ENCODE assay signal across 20 cellular contexts in genomic region chr11:92295175-92296137, GRCh38.
A peak's percentile ranks its signal among the peaks of the same experiment; 100 is the strongest.
DNase-seq lines count a peak whose midpoint lies in the region; ATAC-seq and TF ChIP-seq lines count a peak whose summit lies in the region.
"Had no signal": no experiment of that assay in that cellular context is flagged by ENCODE, and none has a peak within 500 bp of the region (broad histone marks: within the 10 kb centered on the region; RNA-seq: fewer than 3 reads in every experiment).

No MANE protein-coding gene starts in this region.

- H3K79me2 ChIP-seq in mammary epithelial cell (ENCODE audit: insufficient read depth, low read length): no peaks in the 10 kb centered on the region

- peak overlapping the region; percentile 48 for H3K27ac Mint-ChIP-seq in MCF 10A (ENCODE audit: low read depth, unreplicated experiment)
- H3K27ac Mint-ChIP-seq: activated naive CD8-positive, alpha-beta T cell treated with anti-CD3 and anti-CD28 coated beads, Interleukin-2, amount 10 ng/mL, durations not matched to agents 7 days and 5 days had no signal

- no peak overlapping the region for H2AFZ ChIP-seq in mammary epithelial cell (ENCODE audit: low read depth, low read length)

- POLR2A ChIA-PET in MCF 10A (lab: Yijun Ruan, JAX): no interaction called here

- H3K4me1 ChIP-seq in mammary epithelial cell (ENCODE audit: insufficient read depth, low read length) (peaks cover 11% of the 10 kb centered on the region), right cardiac atrium (ENCODE audit: control insufficient read depth, insufficient read depth, low read length) (no peaks in the 10 kb centered on the region)
- H3K4me1 ChIP-seq: spleen had no signal

- intact Hi-C loops in MCF 10A (cut with micrococcal nuclease): no loop called here
- intact Hi-C loops in mammary epithelial cell (cut with micrococcal nuclease): no loop called here
- intact Hi-C loops in right cardiac atrium (cut with DNase I): no loop called here

- H4K20me1 ChIP-seq in mammary epithelial cell (ENCODE audit: insufficient read depth, low read length): no peaks in the 10 kb centered on the region

- WGBS in mammary epithelial cell (ENCODE audit: low coverage, missing lambda C conversion rate): 89% methylated on average over 8 of the region's 8 CpGs
- WGBS in right cardiac atrium: 74% methylated on average over 8 of the region's 8 CpGs

- no peaks in the 10 kb centered on the region for H3K9me3 Mint-ChIP-seq in MCF 10A (ENCODE audit: unreplicated experiment)
- H3K9me3 Mint-ChIP-seq: activated naive CD8-positive, alpha-beta T cell treated with anti-CD3 and anti-CD28 coated beads, Interleukin-2, amount 10 ng/mL, durations not matched to agents 7 days and 5 days had no signal

- no peak overlapping the region for H3K9ac ChIP-seq in mammary epithelial cell (ENCODE audit: insufficient read depth, low read length)

- H3K4me2 ChIP-seq in mammary epithelial cell (ENCODE audit: insufficient read depth, low read depth, low read length): no peak overlapping the region

- no TSS peak for BruUV-seq in MCF 10A (replicated peaks; lab: Mats Ljungman, UMichigan)
- BruUV-seq in mammary epithelial cell (replicated peaks; lab: Mats Ljungman, UMichigan): no TSS peak

- H3K36me3 ChIP-seq in mammary epithelial cell (ENCODE audit: insufficient read depth, low read length): no peaks in the 10 kb centered on the region
- H3K36me3 ChIP-seq: ovary, spleen had no signal

- no peak overlapping the region for H3K4me3 ChIP-seq in mammary epithelial cell (replicated peaks in 1 of 3; ENCODE audit: insufficient read depth in 1 of 3, low read depth in 2 of 3, low read length in 3 of 3)
- H3K4me3 ChIP-seq in cardiac fibroblast (replicated peaks in 1 of 2; ENCODE audit: low read depth in 2 of 2, low read length in 2 of 2): no peak overlapping the region
- no peak overlapping the region for H3K4me3 ChIP-seq in right cardiac atrium (ENCODE audit: low read length)
- H3K4me3 ChIP-seq: ovary, spleen had no signal

- H3K27me3 ChIP-seq in mammary epithelial cell (ENCODE audit: insufficient read depth, low read length) (no peaks in the 10 kb centered on the region), right cardiac atrium (ENCODE audit: control insufficient read depth, insufficient read depth) (no peaks in the 10 kb centered on the region)
- H3K27me3 ChIP-seq: ovary, spleen had no signal

- H3K4me1 Mint-ChIP-seq in MCF 10A (ENCODE audit: insufficient read depth, unreplicated experiment): peaks cover 12% of the 10 kb centered on the region
- H3K4me1 Mint-ChIP-seq: activated naive CD8-positive, alpha-beta T cell treated with anti-CD3 and anti-CD28 coated beads, Interleukin-2, amount 10 ng/mL, durations not matched to agents 7 days and 5 days had no signal

- H3K4me3 Mint-ChIP-seq in MCF 10A (ENCODE audit: unreplicated experiment): no peak overlapping the region
- H3K4me3 Mint-ChIP-seq: activated naive CD8-positive, alpha-beta T cell treated with anti-CD3 and anti-CD28 coated beads, Interleukin-2, amount 10 ng/mL, durations not matched to agents 7 days and 5 days had no signal

- CTCF ChIA-PET in MCF 10A (lab: Yijun Ruan, JAX) (interaction anchor here (1.0 kb wide), 1 partner anchor 11 kb away, joined by 4 read pairs; no protein-coding TSS in a partner anchor), mammary epithelial cell (lab: Charles Lee; ENCODE audit: low non-redundant PET) (no interaction called here)

- no peaks in the 10 kb centered on the region for H3K27me3 Mint-ChIP-seq in MCF 10A (ENCODE audit: insufficient read depth, unreplicated experiment)
- H3K27me3 Mint-ChIP-seq: activated naive CD8-positive, alpha-beta T cell treated with anti-CD3 and anti-CD28 coated beads, Interleukin-2, amount 10 ng/mL, durations not matched to agents 7 days and 5 days had no signal

- ATAC-seq in right cardiac atrium: no peak
- ATAC-seq: left lobe of liver had no signal

- in situ Hi-C loops in mammary epithelial cell (cut with MboI; ENCODE audit: low sequenced_read_pairs in 2 of 2): no loop called here

- H3K36me3 Mint-ChIP-seq in MCF 10A (ENCODE audit: insufficient read depth, unreplicated experiment): no peaks in the 10 kb centered on the region
- H3K36me3 Mint-ChIP-seq: activated naive CD8-positive, alpha-beta T cell treated with anti-CD3 and anti-CD28 coated beads, Interleukin-2, amount 10 ng/mL, durations not matched to agents 7 days and 5 days had no signal

- H3K9me3 ChIP-seq in mammary epithelial cell (replicated peaks; ENCODE audit: insufficient read depth, low read length) (no peaks in the 10 kb centered on the region), right cardiac atrium (ENCODE audit: control insufficient read depth, low read length) (no peaks in the 10 kb centered on the region)
- H3K9me3 ChIP-seq: ovary had no signal

- peak; percentile 67 for DNase-seq in MCF 10A (ENCODE audit: unreplicated experiment)
- no peak for DNase-seq in mammary epithelial cell
- peak; percentile 42 to 59 for DNase-seq in cardiac fibroblast (ENCODE audit: low read depth in 2 of 2)
- peak; percentile 66 for DNase-seq in mucosa of gallbladder (ENCODE audit: low spot score)
- no peak for DNase-seq in right cardiac atrium
- DNase-seq in activated CD4-positive, alpha-beta T cell treated with anti-CD3 and anti-CD28 coated beads for 48 hours: no peak
- no peak for DNase-seq in 8988T
- no peak for DNase-seq in SKM-1 treated with dmso at 0.1 percent for 144 hours (lab: John Stamatoyannopoulos, UW; ENCODE audit: unreplicated experiment)
- DNase-seq: activated CD8-positive, alpha-beta memory T cell treated with anti-CD3 and anti-CD28 coated beads for 24 hours; activated naive CD8-positive, alpha-beta T cell treated with anti-CD3 and anti-CD28 coated beads, Interleukin-2, amount 10 ng/mL, durations not matched to agents 7 days and 5 days; central memory CD4-positive, alpha-beta T cell; DMS79; effector memory CD4-positive, alpha-beta T cell; NCI-H146; ovary; spleen; T-helper 1 cell; trophoblast cell had no signal

- no peak overlapping the region for H3K27ac ChIP-seq in mammary epithelial cell (ENCODE audit: insufficient read depth, low read depth, low read length)
- no peak overlapping the region for H3K27ac ChIP-seq in right cardiac atrium (ENCODE audit: low read length)
- H3K27ac ChIP-seq: ovary, spleen, VCaP had no signal

- dilution Hi-C loops in mammary epithelial cell (cut with HindIII; ENCODE audit: low sequenced_read_pairs): no loop called here

- no peak for TF ChIP-seq CTCF in MCF 10A (IDR thresholded peaks at IDR 0.05; ENCODE audit: unreplicated experiment)
- TF ChIP-seq CTCF in mammary epithelial cell (conservative IDR thresholded peaks at IDR 0.05 in 1 of 2, IDR thresholded peaks at IDR 0.05 in 1 of 2; ENCODE audit: extremely low read depth in 1 of 2, insufficient read depth in 1 of 2, low read depth in 1 of 2, low read length in 2 of 2): no peak
- TF ChIP-seq CTCF in cardiac fibroblast (IDR thresholded peaks at IDR 0.05; ENCODE audit: low read depth, low read length): no peak

Comparison
In these comparisons a context has a peak if more than half of its experiments do, and no peak if none do; other contexts are left out.
1. DNase-seq: peak in MCF 10A (single experiment), cardiac fibroblast (2 of 2) and mucosa of gallbladder (single experiment); none in mammary epithelial cell (single experiment), right cardiac atrium (0 of 3), activated CD4-positive, alpha-beta T cell treated with anti-CD3 and anti-CD28 coated beads for 48 hours (single experiment), 8988T (single experiment) and SKM-1 treated with dmso at 0.1 percent for 144 hours (single experiment).